In the genomic region with DNA sequence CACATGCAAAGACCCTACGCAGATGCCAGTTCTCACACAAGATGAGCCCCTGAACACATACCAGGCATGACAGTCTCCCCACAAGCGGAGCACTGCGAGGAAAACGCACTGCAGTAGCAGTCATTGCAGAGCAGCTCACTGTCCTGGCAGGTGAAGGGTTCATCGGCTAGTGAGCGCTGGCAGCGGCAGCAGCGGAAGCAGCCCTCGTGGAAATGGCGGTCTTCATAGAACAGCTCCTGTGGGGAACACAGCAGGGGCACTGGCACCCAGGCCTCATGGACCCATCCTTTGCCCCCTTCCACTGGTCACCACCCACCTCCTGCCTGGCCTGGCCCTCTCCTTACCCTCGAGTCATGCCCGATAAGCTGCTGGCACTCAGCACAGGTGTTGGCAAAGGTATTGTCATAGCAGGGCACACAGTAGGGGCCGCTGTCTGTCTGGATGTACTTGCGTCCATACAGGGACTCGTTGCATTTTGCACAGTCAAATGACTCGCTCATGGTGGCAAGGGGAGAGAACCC, we compare ENCODE assay signal across 9 cellular contexts. TPM values are rescaled to one million over a fixed set of nuclear protein-coding genes. Genes with fewer than 3 reads are reported as not detected.
DNase-seq lines count a peak whose midpoint lies in the region; ATAC-seq and TF ChIP-seq lines count a peak whose summit lies in the region.
"Had no signal": no experiment of that assay in that cellular context is flagged by ENCODE, and none has a peak within 500 bp of the region (broad histone marks: within the 10 kb centered on the region; RNA-seq: fewer than 3 reads in every experiment).

No MANE protein-coding gene starts in this region.

- H3K27ac Mint-ChIP-seq in WTC11, result peak overlapping the region; percentile 98

- H3K27me3 Mint-ChIP-seq in WTC11 (ENCODE audit: low read depth), result no peaks in the 10 kb centered on the region

- H3K27ac ChIP-seq in right cardiac atrium (ENCODE audit: low read length), result peak overlapping the region; percentile 96

- intact Hi-C loops in right cardiac atrium (cut with DNase I), result no loop called here

- no peaks in the 10 kb centered on the region for H3K27me3 ChIP-seq in right cardiac atrium (ENCODE audit: control insufficient read depth, insufficient read depth)
- H3K27me3 ChIP-seq in skeletal muscle satellite cell (ENCODE audit: control insufficient read depth, insufficient read depth, low read length), result no peaks in the 10 kb centered on the region

- H3K4me1 ChIP-seq in right cardiac atrium (ENCODE audit: control insufficient read depth, insufficient read depth, low read length) (peaks cover 26% of the 10 kb centered on the region), skeletal muscle satellite cell (ENCODE audit: control insufficient read depth, insufficient read depth, low read length) (peaks cover 67% of the 10 kb centered on the region)

- no peaks in the 10 kb centered on the region for H3K9me3 Mint-ChIP-seq in WTC11

- H3K36me3 Mint-ChIP-seq in WTC11, result peaks cover 10% of the 10 kb centered on the region

- ATAC-seq in WTC11 (no peak), right cardiac atrium (no peak), GM21529 (IDR thresholded peaks at IDR 0.05; ENCODE audit: unreplicated experiment) (no peak)

- H3K9me3 ChIP-seq in right cardiac atrium (ENCODE audit: control insufficient read depth, low read length), result no peaks in the 10 kb centered on the region
- H3K9me3 ChIP-seq in skeletal muscle satellite cell (replicated peaks; ENCODE audit: low read length), result no peaks in the 10 kb centered on the region

- CTCF ChIA-PET in WTC11 (lab: Charles Lee), result interaction anchor here (1.5 kb wide), 1 partner anchor 20 kb away, joined by 5 read pairs; no protein-coding TSS in a partner anchor

- H3K4me3 Mint-ChIP-seq in WTC11, result peak overlapping the region; percentile 28

- POLR2A ChIA-PET in WTC11 (lab: Charles Lee), result interaction anchor here (0.5 kb wide), 1 partner anchor 9 kb away, joined by 3 read pairs; a partner anchor contains a TSS

- H3K4me2 ChIP-seq in skeletal muscle satellite cell (ENCODE audit: low read length), result peak overlapping the region; percentile 80

- peaks cover 39% of the 10 kb centered on the region for H3K36me3 ChIP-seq in skeletal muscle satellite cell (ENCODE audit: insufficient read depth, low read length)

- WGBS in right cardiac atrium, result 60% methylated on average over 16 of the region's 16 CpGs

- peak overlapping the region; percentile 83 for H3K9ac ChIP-seq in skeletal muscle satellite cell (ENCODE audit: low read depth, low read length)

- no peak overlapping the region for H3K4me3 ChIP-seq in right cardiac atrium (ENCODE audit: low read length)
- peak overlapping the region; percentile 58 for H3K4me3 ChIP-seq in skeletal muscle satellite cell (ENCODE audit: low read length)

- peaks cover 54% of the 10 kb centered on the region for H3K4me1 Mint-ChIP-seq in WTC11

- TF ChIP-seq CTCF in GM20000 (IDR thresholded peaks at IDR 0.05; ENCODE audit: extremely low read depth, missing control alignments) (no peak), WTC11 (IDR thresholded peaks at IDR 0.05) (no peak)

- DNase-seq in GM20000 (ENCODE audit: low spot score) (peak; percentile 9), WTC11 (ENCODE audit: low spot score) (no peak), right cardiac atrium (peak in 1 of 3 donors; percentile 22), AG20443 (ENCODE audit: low spot score) (no peak), amniotic stem cell (lab: John Stamatoyannopoulos, UW) (no peak)
- DNase-seq in stimulated activated CD4-positive, alpha-beta T cell treated with anti-CD3 and anti-CD28 coated beads, Interleukin-4, amount 100 ng/mL, for 1 hour, result no peak
- DNase-seq: NCI-H2081 had no signal

TF ChIP-seq in WTC11, 78 proteins besides CTCF, POLR2A, EP300 and RAD21 (continues in another document):
- TF ChIP-seq GTF2I (CRISPR knock-in tag; conservative IDR thresholded peaks at IDR 0.05), result no peak
- TF ChIP-seq, protein P1, sequence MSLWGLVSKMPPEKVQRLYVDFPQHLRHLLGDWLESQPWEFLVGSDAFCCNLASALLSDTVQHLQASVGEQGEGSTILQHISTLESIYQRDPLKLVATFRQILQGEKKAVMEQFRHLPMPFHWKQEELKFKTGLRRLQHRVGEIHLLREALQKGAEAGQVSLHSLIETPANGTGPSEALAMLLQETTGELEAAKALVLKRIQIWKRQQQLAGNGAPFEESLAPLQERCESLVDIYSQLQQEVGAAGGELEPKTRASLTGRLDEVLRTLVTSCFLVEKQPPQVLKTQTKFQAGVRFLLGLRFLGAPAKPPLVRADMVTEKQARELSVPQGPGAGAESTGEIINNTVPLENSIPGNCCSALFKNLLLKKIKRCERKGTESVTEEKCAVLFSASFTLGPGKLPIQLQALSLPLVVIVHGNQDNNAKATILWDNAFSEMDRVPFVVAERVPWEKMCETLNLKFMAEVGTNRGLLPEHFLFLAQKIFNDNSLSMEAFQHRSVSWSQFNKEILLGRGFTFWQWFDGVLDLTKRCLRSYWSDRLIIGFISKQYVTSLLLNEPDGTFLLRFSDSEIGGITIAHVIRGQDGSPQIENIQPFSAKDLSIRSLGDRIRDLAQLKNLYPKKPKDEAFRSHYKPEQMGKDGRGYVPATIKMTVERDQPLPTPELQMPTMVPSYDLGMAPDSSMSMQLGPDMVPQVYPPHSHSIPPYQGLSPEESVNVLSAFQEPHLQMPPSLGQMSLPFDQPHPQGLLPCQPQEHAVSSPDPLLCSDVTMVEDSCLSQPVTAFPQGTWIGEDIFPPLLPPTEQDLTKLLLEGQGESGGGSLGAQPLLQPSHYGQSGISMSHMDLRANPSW (CRISPR knock-in tag; conservative IDR thresholded peaks at IDR 0.05; ENCODE audit: low read depth), result no peak
- TF ChIP-seq, protein P2, sequence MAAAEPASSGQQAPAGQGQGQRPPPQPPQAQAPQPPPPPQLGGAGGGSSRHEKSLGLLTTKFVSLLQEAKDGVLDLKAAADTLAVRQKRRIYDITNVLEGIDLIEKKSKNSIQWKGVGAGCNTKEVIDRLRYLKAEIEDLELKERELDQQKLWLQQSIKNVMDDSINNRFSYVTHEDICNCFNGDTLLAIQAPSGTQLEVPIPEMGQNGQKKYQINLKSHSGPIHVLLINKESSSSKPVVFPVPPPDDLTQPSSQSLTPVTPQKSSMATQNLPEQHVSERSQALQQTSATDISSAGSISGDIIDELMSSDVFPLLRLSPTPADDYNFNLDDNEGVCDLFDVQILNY (CRISPR knock-in tag; IDR thresholded peaks at IDR 0.05), result no peak
- no peak for TF ChIP-seq RELA (CRISPR knock-in tag; IDR thresholded peaks at IDR 0.05; ENCODE audit: borderline replicate concordance)
- TF ChIP-seq, protein P3, sequence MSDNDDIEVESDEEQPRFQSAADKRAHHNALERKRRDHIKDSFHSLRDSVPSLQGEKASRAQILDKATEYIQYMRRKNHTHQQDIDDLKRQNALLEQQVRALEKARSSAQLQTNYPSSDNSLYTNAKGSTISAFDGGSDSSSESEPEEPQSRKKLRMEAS (CRISPR knock-in tag; IDR thresholded peaks at IDR 0.05), result no peak
- no peak for TF ChIP-seq CREM (CRISPR knock-in tag; IDR thresholded peaks at IDR 0.05)
- TF ChIP-seq ZNF263 (CRISPR knock-in tag; IDR thresholded peaks at IDR 0.05; ENCODE audit: low read depth), result no peak
- TF ChIP-seq NR1H2 (CRISPR knock-in tag; IDR thresholded peaks at IDR 0.05), result no peak
- TF ChIP-seq TP53 (CRISPR knock-in tag; IDR thresholded peaks at IDR 0.05), result no peak
- TF ChIP-seq, protein P4, sequence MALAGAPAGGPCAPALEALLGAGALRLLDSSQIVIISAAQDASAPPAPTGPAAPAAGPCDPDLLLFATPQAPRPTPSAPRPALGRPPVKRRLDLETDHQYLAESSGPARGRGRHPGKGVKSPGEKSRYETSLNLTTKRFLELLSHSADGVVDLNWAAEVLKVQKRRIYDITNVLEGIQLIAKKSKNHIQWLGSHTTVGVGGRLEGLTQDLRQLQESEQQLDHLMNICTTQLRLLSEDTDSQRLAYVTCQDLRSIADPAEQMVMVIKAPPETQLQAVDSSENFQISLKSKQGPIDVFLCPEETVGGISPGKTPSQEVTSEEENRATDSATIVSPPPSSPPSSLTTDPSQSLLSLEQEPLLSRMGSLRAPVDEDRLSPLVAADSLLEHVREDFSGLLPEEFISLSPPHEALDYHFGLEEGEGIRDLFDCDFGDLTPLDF (CRISPR knock-in tag; IDR thresholded peaks at IDR 0.05), result no peak
- TF ChIP-seq, protein P5, sequence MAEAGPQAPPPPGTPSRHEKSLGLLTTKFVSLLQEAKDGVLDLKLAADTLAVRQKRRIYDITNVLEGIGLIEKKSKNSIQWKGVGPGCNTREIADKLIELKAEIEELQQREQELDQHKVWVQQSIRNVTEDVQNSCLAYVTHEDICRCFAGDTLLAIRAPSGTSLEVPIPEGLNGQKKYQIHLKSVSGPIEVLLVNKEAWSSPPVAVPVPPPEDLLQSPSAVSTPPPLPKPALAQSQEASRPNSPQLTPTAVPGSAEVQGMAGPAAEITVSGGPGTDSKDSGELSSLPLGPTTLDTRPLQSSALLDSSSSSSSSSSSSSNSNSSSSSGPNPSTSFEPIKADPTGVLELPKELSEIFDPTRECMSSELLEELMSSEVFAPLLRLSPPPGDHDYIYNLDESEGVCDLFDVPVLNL (CRISPR knock-in tag; IDR thresholded peaks at IDR 0.05; ENCODE audit: borderline replicate concordance, low read depth), result no peak
- no peak for TF ChIP-seq CBFB (CRISPR knock-in tag; IDR thresholded peaks at IDR 0.05; ENCODE audit: low read depth)
- TF ChIP-seq ZNF219 (CRISPR knock-in tag; IDR thresholded peaks at IDR 0.05; ENCODE audit: borderline replicate concordance), result no peak
- no peak for TF ChIP-seq TEAD4 (CRISPR knock-in tag; IDR thresholded peaks at IDR 0.05)
- no peak for TF ChIP-seq ZNF138 (CRISPR knock-in tag; conservative IDR thresholded peaks at IDR 0.05)

RNA-seq across cellular contexts. Expression of a gene that starts 6.3 kb away (rescaled TPM):
- total RNA-seq in WTC11 (2021) (28.1 to 34.4 TPM (median 28.1 TPM) in 3 replicates), right cardiac atrium (10 to 100 TPM in 1 of 4 donors, 1 to 10 TPM in 3; 8.1 to 15.6 (median 9.1) TPM)
- 9.7 TPM for polyA plus RNA-seq in right cardiac atrium
- total RNA-seq in skeletal muscle satellite cell (2012; rRNA removed), result 13.1 and 17.2 TPM in 2 replicates

RNA-seq across cellular contexts. Expression of a gene that starts 9.2 kb away (rescaled TPM):
- total RNA-seq in WTC11 (2021) (96.5 to 126 TPM (median 96.5 TPM) in 3 replicates), right cardiac atrium (10 to 100 TPM; 25.2 to 34.1 (median 31.0) TPM)
- polyA plus RNA-seq in right cardiac atrium, result 14.4 TPM
- total RNA-seq in skeletal muscle satellite cell (2012; rRNA removed), result 77.5 and 94.6 TPM in 2 replicates

RNA-seq across cellular contexts. Expression of a gene that starts 13.6 kb away (rescaled TPM):
- total RNA-seq in WTC11 (2021), result 41.3 to 42.6 TPM (median 42.2 TPM) in 3 replicates
- 10 to 100 TPM; 25.5 to 31.9 (median 30.0) TPM for total RNA-seq in right cardiac atrium
- polyA plus RNA-seq in right cardiac atrium, result 34.5 TPM
- total RNA-seq in skeletal muscle satellite cell (2012; rRNA removed), result 61.4 and 67.7 TPM in 2 replicates

RNA-seq across cellular contexts. Expression of a gene that starts 47.6 kb away (rescaled TPM):
- 18.9 to 22.4 TPM (median 20.9 TPM) in 3 replicates for total RNA-seq in WTC11 (2021)
- under 1 TPM in 3 of 4 donors, not detected in 1; 0.09 to 0.17 (median 0.17) TPM for total RNA-seq in right cardiac atrium
- polyA plus RNA-seq in right cardiac atrium, result 0.07 TPM
- total RNA-seq in skeletal muscle satellite cell (2012; rRNA removed), result 0.22 TPM in 1 of 2 replicates, not detected in the other

RNA-seq across cellular contexts. Expression of a gene that starts 52.1 kb away (rescaled TPM):
- total RNA-seq in WTC11 (2021) (26.8 to 29.4 TPM (median 27.3 TPM) in 3 replicates), right cardiac atrium (10 to 100 TPM; 16.4 to 22.4 (median 17.6) TPM)
- 11.7 TPM for polyA plus RNA-seq in right cardiac atrium
- total RNA-seq in skeletal muscle satellite cell (2012; rRNA removed), result 24.5 and 25.3 TPM in 2 replicates
